1 cellular context compared by ENCODE assay signal in the genomic region with DNA sequence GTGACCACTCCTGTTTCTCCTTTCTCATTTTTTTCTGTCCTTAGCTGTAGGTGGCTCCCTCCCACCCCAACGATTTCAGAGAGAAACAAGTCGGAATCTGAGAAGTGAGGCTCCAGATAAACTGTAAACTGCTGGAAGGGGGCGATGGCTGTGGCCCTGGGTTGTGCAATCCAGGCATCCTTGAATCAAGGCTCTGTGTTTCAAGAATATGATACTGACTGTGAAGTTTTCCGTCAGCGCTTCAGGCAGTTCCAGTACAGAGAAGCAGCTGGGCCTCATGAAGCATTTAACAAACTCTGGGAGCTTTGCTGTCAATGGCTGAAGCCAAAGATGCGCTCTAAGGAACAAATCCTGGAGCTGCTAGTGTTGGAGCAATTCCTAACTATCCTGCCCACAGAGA.
A peak's percentile ranks its signal among the peaks of the same experiment; 100 is the strongest.
TF ChIP-seq lines count a peak whose summit lies in the region.

No MANE protein-coding gene starts in this region.

TF ChIP-seq in HepG2, 621 proteins besides CTCF, POLR2A, EP300 and RAD21:
- TF ChIP-seq ZNF383 (CRISPR knock-in tag; IDR thresholded peaks at IDR 0.05; ENCODE audit: borderline replicate concordance) (no peak), RBFOX2 (IDR thresholded peaks at IDR 0.05; ENCODE audit: low read depth, low read length) (no peak), CEBPB (IDR thresholded peaks at IDR 0.05; ENCODE audit: borderline replicate concordance, low read depth, low read length) (peak; percentile 3; the same call in 1 of the 2 replicates)
- TF ChIP-seq, protein P1, sequence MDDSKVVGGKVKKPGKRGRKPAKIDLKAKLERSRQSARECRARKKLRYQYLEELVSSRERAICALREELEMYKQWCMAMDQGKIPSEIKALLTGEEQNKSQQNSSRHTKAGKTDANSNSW (CRISPR knock-in tag; IDR thresholded peaks at IDR 0.05; ENCODE audit: borderline replicate concordance): no peak
